8 cellular contexts compared by ENCODE assay signal in the genomic region with DNA sequence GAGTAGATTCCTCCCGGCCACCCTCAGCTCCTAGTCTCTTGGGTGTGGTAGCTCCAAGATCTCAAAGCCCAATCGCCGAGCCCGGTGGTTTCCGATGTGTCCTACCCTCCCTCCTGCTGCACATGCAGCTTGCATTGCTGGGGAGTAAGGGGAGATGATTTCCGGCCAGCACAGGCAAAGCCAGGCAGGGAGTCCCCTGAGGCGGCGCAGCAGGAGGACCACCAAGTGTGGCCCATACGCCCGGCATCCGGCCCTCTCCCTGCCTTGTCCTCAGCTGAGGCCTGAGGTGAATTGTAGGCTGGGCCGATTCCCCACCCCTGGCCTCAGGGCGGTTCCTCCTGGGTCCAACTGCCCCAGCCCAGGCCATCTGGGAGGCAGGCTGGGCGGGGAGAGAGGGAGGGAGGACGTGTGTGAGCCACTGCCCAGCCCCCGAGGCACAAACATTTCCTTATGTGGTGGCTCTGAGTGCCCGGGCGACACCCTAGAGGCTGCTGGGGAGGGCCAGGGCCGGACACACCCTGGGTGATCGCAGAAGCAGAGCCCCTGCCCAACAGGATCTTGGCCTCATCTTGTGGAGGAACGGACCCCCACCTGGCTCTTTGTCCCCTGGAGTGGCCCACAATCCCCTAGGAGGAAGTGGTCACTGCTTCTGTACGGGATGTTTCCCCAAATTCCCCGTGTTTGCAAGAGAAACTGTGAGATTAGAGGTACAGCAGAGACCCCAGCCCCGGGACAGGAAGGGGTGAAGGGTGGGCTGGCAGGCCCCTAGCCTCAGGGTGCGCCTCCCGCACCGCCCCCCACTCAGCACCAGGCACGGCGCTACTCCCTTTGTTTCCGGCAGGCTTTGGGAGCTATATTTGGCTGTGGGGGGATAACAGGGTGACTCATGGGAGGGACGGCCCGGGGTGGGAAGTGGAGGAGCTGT. TPM values are rescaled to one million over a fixed set of nuclear protein-coding genes. Genes with fewer than 3 reads are reported as not detected.
DNase-seq lines count a peak whose midpoint lies in the region; ATAC-seq and TF ChIP-seq lines count a peak whose summit lies in the region.

No MANE protein-coding gene starts in this region.

- H3K4me3 ChIP-seq in HEK293 (ENCODE audit: low read depth, low read length) (peak overlapping the region; percentile 43), psoas muscle (peak overlapping the region; percentile 72)

- POLR2A ChIA-PET in HEK293 (lab: Yijun Ruan, JAX): interaction anchor here (0.5 to 2.9 kb wide), 9 partner anchors 9 to 62 kb away, joined by 3 to 31 read pairs (median 8); partner anchors contain the start of gene PTMA

- CTCF ChIA-PET in HEK293 (lab: Yijun Ruan, JAX): interaction anchor here (0.7 to 5.4 kb wide), 10 partner anchors 10 to 98 kb away, joined by 3 to 48 read pairs (median 4); no protein-coding TSS in a partner anchor

- H3K36me3 ChIP-seq in HEK293 (ENCODE audit: control insufficient read depth in 2 of 2, insufficient read depth in 1 of 2, low read length in 2 of 2) (no peaks in the 10 kb centered on the region), psoas muscle (ENCODE audit: insufficient read depth in 1 of 2, low read depth in 1 of 2) (no peaks in the 10 kb centered on the region)

- no peaks in the 10 kb centered on the region for H3K9me3 ChIP-seq in HEK293 (ENCODE audit: control insufficient read depth, insufficient read depth, low read depth, low read length)
- H3K9me3 ChIP-seq in psoas muscle: no peaks in the 10 kb centered on the region

- WGBS in psoas muscle, 3 donors: 0 to 2% (median 2%) methylated on average over 31 to 32 of the region's 32 CpGs

- DNase-seq in NCI-H524 (lab: John Stamatoyannopoulos, UW) (peak; percentile 46 to 82), NCI-H524 treated with DMSO at 0.1 percent for 48 hours (lab: John Stamatoyannopoulos, UW) (no peak), MV-4-11 (lab: John Stamatoyannopoulos, UW) (peak; percentile 93), anterior cingulate cortex (lab: John Stamatoyannopoulos, UW) (peak in 54 of 58 donors; percentile 21 to 92 (median 79)), hippocampal formation (lab: John Stamatoyannopoulos, UW) (peak; percentile 81 to 88), psoas muscle (peak; percentile 95 to 97)

- H3K27ac ChIP-seq in HEK293 (ENCODE audit: extremely low read depth, low read depth, low read length) (peak overlapping the region; percentile 85), psoas muscle (peak overlapping the region; percentile 97)

- ATAC-seq in psoas muscle (peak; percentile 84 to 87 (median 86)), GM18519 (IDR thresholded peaks at IDR 0.05; ENCODE audit: low FRiP score, unreplicated experiment) (no peak)

- intact Hi-C loops in psoas muscle (cut with DNase I): loop anchor here in 1 of 2 donors (2.0 kb wide), 1 partner anchor 52 kb away; no protein-coding TSS in a partner anchor

- H3K4me1 ChIP-seq in HEK293 (ENCODE audit: control insufficient read depth, insufficient read depth, low read length) (0 out of 2 replicates have a peak, but pooled peaks cover 3% of the 10 kb centered on the region), psoas muscle (peaks cover 25% of the 10 kb centered on the region)

- TF ChIP-seq CTCF in HEK293 (tag by site-specific recombination; IDR thresholded peaks at IDR 0.05): no peak; the same call in 1 of the 2 replicates
- no peak for TF ChIP-seq CTCF in psoas muscle (IDR thresholded peaks at IDR 0.05)

- H3K27me3 ChIP-seq in psoas muscle (ENCODE audit: insufficient read depth in 3 of 3, low read length in 2 of 3): no peaks in the 10 kb centered on the region

TF ChIP-seq in HEK293, 187 proteins besides CTCF, POLR2A, EP300 and RAD21 (continues in another document):
- TF ChIP-seq ZNF266 (tag by site-specific recombination; IDR thresholded peaks at IDR 0.05; ENCODE audit: low read depth) (no peak), ZNF785 (tag by site-specific recombination; IDR thresholded peaks at IDR 0.05) (no peak), ZBTB1 (tag by site-specific recombination; IDR thresholded peaks at IDR 0.05) (no peak), ZNF558 (tag by site-specific recombination; IDR thresholded peaks at IDR 0.05) (no peak), SP3 (tag by site-specific recombination; IDR thresholded peaks at IDR 0.05) (peak; percentile 82), ZNF19 (tag by site-specific recombination; IDR thresholded peaks at IDR 0.05; ENCODE audit: low read depth) (no peak), ZNF660 (tag by site-specific recombination; IDR thresholded peaks at IDR 0.05) (0 out of 2 replicates have a peak, but pooled peaks have one; percentile 61), ZNF24 (tag by site-specific recombination; IDR thresholded peaks at IDR 0.05) (no peak; the same call in 1 of the 2 replicates), ZNF596 (tag by site-specific recombination; IDR thresholded peaks at IDR 0.05) (no peak), ZNF621 (tag by site-specific recombination; IDR thresholded peaks at IDR 0.05) (no peak), ZBTB7A (tag by site-specific recombination; IDR thresholded peaks at IDR 0.05; ENCODE audit: low read depth) (no peak), ZNF692 (tag by site-specific recombination; IDR thresholded peaks at IDR 0.05) (0 out of 2 replicates have a peak, but pooled peaks have one; percentile 36), ZNF292 (tag by site-specific recombination; IDR thresholded peaks at IDR 0.05; ENCODE audit: borderline replicate concordance, low read depth) (no peak), ZNF626 (tag by site-specific recombination; IDR thresholded peaks at IDR 0.05) (no peak), ZNF404 (tag by site-specific recombination; IDR thresholded peaks at IDR 0.05) (no peak), ZNF398 (tag by site-specific recombination; IDR thresholded peaks at IDR 0.05) (peak; percentile 94), WT1 (tag by site-specific recombination; IDR thresholded peaks at IDR 0.05) (peak; percentile 86), SETDB1 (IDR thresholded peaks at IDR 0.05; ENCODE audit: insufficient read length, low read length) (no peak), ZNF121 (tag by site-specific recombination; IDR thresholded peaks at IDR 0.05) (no peak), ZSCAN30 (tag by site-specific recombination; IDR thresholded peaks at IDR 0.05) (peak; percentile 70; the same call in 1 of the 2 replicates), ZNF423 (tag by site-specific recombination; IDR thresholded peaks at IDR 0.05) (peak; percentile 93), IKZF3 (tag by site-specific recombination; IDR thresholded peaks at IDR 0.05) (peak; percentile 78)
- TF ChIP-seq, protein P1, sequence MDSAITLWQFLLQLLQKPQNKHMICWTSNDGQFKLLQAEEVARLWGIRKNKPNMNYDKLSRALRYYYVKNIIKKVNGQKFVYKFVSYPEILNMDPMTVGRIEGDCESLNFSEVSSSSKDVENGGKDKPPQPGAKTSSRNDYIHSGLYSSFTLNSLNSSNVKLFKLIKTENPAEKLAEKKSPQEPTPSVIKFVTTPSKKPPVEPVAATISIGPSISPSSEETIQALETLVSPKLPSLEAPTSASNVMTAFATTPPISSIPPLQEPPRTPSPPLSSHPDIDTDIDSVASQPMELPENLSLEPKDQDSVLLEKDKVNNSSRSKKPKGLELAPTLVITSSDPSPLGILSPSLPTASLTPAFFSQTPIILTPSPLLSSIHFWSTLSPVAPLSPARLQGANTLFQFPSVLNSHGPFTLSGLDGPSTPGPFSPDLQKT (IDR thresholded peaks at IDR 0.05; ENCODE audit: borderline replicate concordance, low read depth, low read length): no peak

RNA-seq across cellular contexts. Expression of gene PTMA, which starts 41.9 kb away (rescaled TPM):
- 100 to 1,000 TPM; 124 to 263 (median 168) TPM for total RNA-seq in psoas muscle
- polyA plus RNA-seq in psoas muscle: 100 to 1,000 TPM; 210 to 347 (median 274) TPM
